ENCODE assay signal across 14 cellular contexts in genomic region chr1:108896160-108897150, GRCh38. TPM values are rescaled to one million over a fixed set of nuclear protein-coding genes. Genes with fewer than 3 reads are reported as not detected.
A peak's percentile ranks its signal among the peaks of the same experiment; 100 is the strongest.
DNase-seq lines count a peak whose midpoint lies in the region; ATAC-seq and TF ChIP-seq lines count a peak whose summit lies in the region.
"Had no signal": no experiment of that assay in that cellular context is flagged by ENCODE, and none has a peak within 500 bp of the region (broad histone marks: within the 10 kb centered on the region; RNA-seq: fewer than 3 reads in every experiment).

No MANE protein-coding gene starts in this region.

- TF ChIP-seq CTCF in astrocyte of the spinal cord (IDR thresholded peaks at IDR 0.05; ENCODE audit: low read depth, low read length) (no peak), transverse colon (IDR thresholded peaks at IDR 0.05) (no peak)

- H3K4me1 Mint-ChIP-seq in T-helper 2 cell treated with Interferon-gamma antibody and Interleukin-4, amounts not matched to agents 5 μg/mL and 100 μg/mL, for 36 hours (ENCODE audit: low read depth), result no peaks in the 10 kb centered on the region

- H3K4me3 Mint-ChIP-seq in T-helper 2 cell treated with Interferon-gamma antibody and Interleukin-4, amounts not matched to agents 5 μg/mL and 100 μg/mL, for 36 hours, result no peak overlapping the region
- H3K4me3 Mint-ChIP-seq: activated T-cell treated with anti-CD3 and anti-CD28 coated beads, Interleukin-2, amount 50 U/mL, for 72 hours; neural crest cell had no signal

- in situ Hi-C loops in astrocyte of the spinal cord (cut with HindIII; ENCODE audit: low sequenced_read_pairs), result no loop called here
- in situ Hi-C loops in transverse colon (cut with MboI; ENCODE audit: low pct_ligation_motif_present in 1 of 4, low pct_unique_long_range_greater_than_20kb in 1 of 4, low sequenced_read_pairs in 3 of 4), result loop anchor here in 3 of 4 donors (5.0 to 10.0 kb wide), 3 partner anchors 62 to 79 kb away; no protein-coding TSS in a partner anchor

- intact Hi-C loops in transverse colon (cut with DNase I; ENCODE audit: low total_unique reads), result no loop called here

- no peaks in the 10 kb centered on the region for H3K9me3 Mint-ChIP-seq in T-helper 2 cell treated with Interferon-gamma antibody and Interleukin-4, amounts not matched to agents 5 μg/mL and 100 μg/mL, for 36 hours
- H3K9me3 Mint-ChIP-seq: activated T-cell treated with anti-CD3 and anti-CD28 coated beads, Interleukin-2, amount 50 U/mL, for 72 hours; neural crest cell had no signal

- H3K36me3 ChIP-seq in transverse colon, result peaks cover 0 to 13% (median 0%) of the 10 kb centered on the region in 4 donors

- peaks cover 11% of the 10 kb centered on the region for H3K36me3 Mint-ChIP-seq in T-helper 2 cell treated with Interferon-gamma antibody and Interleukin-4, amounts not matched to agents 5 μg/mL and 100 μg/mL, for 36 hours (ENCODE audit: low read depth)

- no peaks in the 10 kb centered on the region for H3K27me3 ChIP-seq in layer of hippocampus (ENCODE audit: control insufficient read depth, insufficient read depth, low read length)
- no peaks in the 10 kb centered on the region for H3K27me3 ChIP-seq in transverse colon

- ATAC-seq in GM18868 (IDR thresholded peaks at IDR 0.05; ENCODE audit: unreplicated experiment), result no peak
- ATAC-seq: activated T-cell treated with anti-CD3 and anti-CD28 coated beads, Interleukin-2, amount 50 U/mL, for 72 hours; HCT116 had no signal

- H3K9me3 ChIP-seq in transverse colon, result no peaks in the 10 kb centered on the region

- DNase-seq in T-helper 2 cell treated with Interferon-gamma antibody and Interleukin-4, amounts not matched to agents 5 μg/mL and 100 μg/mL, for 36 hours (ENCODE audit: low spot score), result no peak
- no peak for DNase-seq in T-helper 2 cell
- peak; percentile 27 for DNase-seq in astrocyte of the spinal cord (ENCODE audit: low read depth, low spot score)
- DNase-seq in transverse colon, result no peak
- DNase-seq in NCI-H1417 treated with DMSO at 0.1 percent for 48 hours (lab: John Stamatoyannopoulos, UW), result no peak
- no peak for DNase-seq in islet precursor cell
- DNase-seq: activated T-cell treated with anti-CD3 and anti-CD28 coated beads, Interleukin-2, amount 50 U/mL, for 72 hours; dermis blood vessel endothelial cell; OCI-M1; stimulated activated CD4-positive, alpha-beta T cell treated with anti-CD3 and anti-CD28 coated beads, Interleukin-2, amount 100 ng/mL, for 48 hours had no signal

- H3K4me3 ChIP-seq in astrocyte of the spinal cord (ENCODE audit: low read depth, low read length), result no peak overlapping the region
- H3K4me3 ChIP-seq in transverse colon, result no peak overlapping the region

- H3K27ac ChIP-seq in layer of hippocampus (ENCODE audit: low read depth, low read length), result peak overlapping the region; percentile 21
- H3K27ac ChIP-seq in transverse colon, result peak overlapping the region; percentile 49 to 75 (median 70)

- no peaks in the 10 kb centered on the region for H3K27me3 Mint-ChIP-seq in T-helper 2 cell treated with Interferon-gamma antibody and Interleukin-4, amounts not matched to agents 5 μg/mL and 100 μg/mL, for 36 hours (ENCODE audit: low read depth)

- peaks cover 0 to 16% (median 0%) of the 10 kb centered on the region in 4 donors for H3K4me1 ChIP-seq in transverse colon

- H3K27ac Mint-ChIP-seq in T-helper 2 cell treated with Interferon-gamma antibody and Interleukin-4, amounts not matched to agents 5 μg/mL and 100 μg/mL, for 36 hours, result peak overlapping the region; percentile 35
- H3K27ac Mint-ChIP-seq: activated T-cell treated with anti-CD3 and anti-CD28 coated beads, Interleukin-2, amount 50 U/mL, for 72 hours had no signal

- TF ChIP-seq POLR2A in transverse colon (IDR thresholded peaks at IDR 0.05), result no peak

- WGBS in transverse colon (ENCODE audit: low coverage in 1 of 2), 2 donors, result 59 to 63% methylated on average over 10 of the region's 10 CpGs

- TF ChIP-seq EP300 in transverse colon (IDR thresholded peaks at IDR 0.05; ENCODE audit: low read depth), result no peak

RNA-seq across cellular contexts. Expression of gene GPSM2, which starts 19.7 kb away (rescaled TPM):
- total RNA-seq in transverse colon, result 10 to 100 TPM in 3 of 4 donors, 1 to 10 TPM in 1; 9.7 to 31.0 (median 23.8) TPM

RNA-seq across cellular contexts. Expression of gene AKNAD1, which starts 39.6 kb away (rescaled TPM):
- not detected for total RNA-seq in transverse colon
- total RNA-seq: activated T-cell treated with anti-CD3 and anti-CD28 coated beads, Interleukin-2, amount 50 U/mL, for 72 hours had no signal
